Comparison of ENCODE assay signal across 8 cellular contexts in the genomic region with DNA sequence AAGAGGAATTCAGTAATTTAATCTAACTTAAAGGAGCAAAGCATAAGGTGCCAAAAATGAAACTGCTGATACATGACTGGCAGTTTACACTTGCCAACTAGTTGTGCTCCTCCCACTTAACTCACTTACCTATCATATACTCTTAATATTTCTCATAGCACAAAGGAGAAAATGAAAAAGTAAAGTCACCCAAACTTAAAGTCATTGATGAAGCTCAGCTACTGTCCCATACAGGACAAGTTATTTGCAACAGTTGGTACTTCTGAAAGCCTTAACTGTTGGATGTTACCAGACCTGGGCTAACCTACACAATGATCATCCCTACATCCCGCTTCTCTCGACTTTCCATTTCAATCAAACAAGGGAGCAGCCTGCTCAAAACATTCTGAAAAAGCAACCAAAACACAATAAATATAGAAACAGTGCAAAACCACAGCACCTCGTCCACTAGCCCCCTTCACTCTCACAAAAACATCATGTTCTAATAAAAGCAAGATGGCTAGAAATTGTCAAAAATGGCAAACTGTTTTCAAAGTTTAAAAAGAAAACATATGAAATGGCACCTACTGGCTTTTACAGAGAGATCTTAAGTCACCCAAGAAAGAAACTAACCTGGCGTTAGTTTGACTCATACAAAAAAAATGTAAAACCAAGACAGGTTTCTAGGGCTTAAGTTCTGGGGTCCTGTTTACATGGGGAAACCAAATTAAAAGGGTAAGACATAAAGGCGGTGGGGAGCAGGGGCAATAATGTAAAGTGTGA. TPM values are rescaled to one million over a fixed set of nuclear protein-coding genes. Genes with fewer than 3 reads are reported as not detected.
A peak's percentile ranks its signal among the peaks of the same experiment; 100 is the strongest.
DNase-seq lines count a peak whose midpoint lies in the region; ATAC-seq, FAIRE-seq and TF ChIP-seq lines count a peak whose summit lies in the region.

No MANE protein-coding gene starts in this region.

- H3K4me3 ChIP-seq in GM12878: peak overlapping the region; percentile 95
- peak overlapping the region; percentile 90 to 91 for H3K4me3 ChIP-seq in left lung
- H3K4me3 ChIP-seq in thymus (ENCODE audit: low read length): peak overlapping the region; percentile 98

- peaks cover 63% of the 10 kb centered on the region for H3K79me2 ChIP-seq in GM12878 (ENCODE audit: control insufficient read depth, insufficient read depth, low read length)

- H3K9me3 ChIP-seq in GM12878 (replicated peaks; ENCODE audit: control insufficient read depth, insufficient read depth, low read length) (no peaks in the 10 kb centered on the region), left lung (no peaks in the 10 kb centered on the region), thymus (ENCODE audit: control insufficient read depth) (no peaks in the 10 kb centered on the region)

- no peak overlapping the region for H2AFZ ChIP-seq in GM12878 (ENCODE audit: control insufficient read depth, low read depth, low read length)

- FAIRE-seq in GM12878 (lab: Jason Lieb, UNC): peak; percentile 62

- H3K27me3 ChIP-seq in GM12878 (replicated peaks in 1 of 2; ENCODE audit: control insufficient read depth in 2 of 2, insufficient read depth in 2 of 2, low read length in 1 of 2): no peaks in the 10 kb centered on the region
- H3K27me3 ChIP-seq in left lung: no peaks in the 10 kb centered on the region
- no peaks in the 10 kb centered on the region for H3K27me3 ChIP-seq in thymus (ENCODE audit: control insufficient read depth, insufficient read depth)

- H3K4me2 ChIP-seq in GM12878 (ENCODE audit: control insufficient read depth, insufficient read depth): peak overlapping the region; percentile 87

- intact Hi-C loops in GM12878 (cut with micrococcal nuclease; ENCODE audit: unreplicated experiment) (no loop called here), left lung (cut with DNase I) (no loop called here)

- RAD21 ChIA-PET in GM12878 (lab: Charles Lee; ENCODE audit: unreplicated experiment): interaction anchor here (0.6 to 15.1 kb wide), 5 partner anchors 28 to 71 kb away, joined by 3 to 169 read pairs (median 3); no protein-coding TSS in a partner anchor

- POLR2A ChIA-PET in GM12878 (lab: Charles Lee): interaction anchor here (0.6 to 1.0 kb wide), 3 partner anchors 11 to 228 kb away, joined by 4 to 8 read pairs (median 5); no protein-coding TSS in a partner anchor

- H3K27ac ChIP-seq in GM12878 (ENCODE audit: control insufficient read depth, insufficient read depth) (peak overlapping the region; percentile 92), left lung (peak overlapping the region; percentile 99), thymus (ENCODE audit: low read depth) (peak overlapping the region; percentile 91)

- SMC1A ChIA-PET in GM12878 (lab: Charles Lee; ENCODE audit: uncharacterized antibody, unreplicated experiment): interaction anchor here (0.6 to 2.6 kb wide), 7 partner anchors 10 to 156 kb away, joined by 3 to 11 read pairs (median 4); no protein-coding TSS in a partner anchor

- 0% methylated on average over 5 of the region's 5 CpGs for WGBS in GM12878 (ENCODE audit: insufficient coverage, insufficient replicate concordance, low lambda C conversion rate, missing lambda C conversion rate)
- WGBS in thymus: 3% methylated on average over 5 of the region's 5 CpGs

- TF ChIP-seq CTCF in GM12878 (IDR thresholded peaks at IDR 0.05 in 2 of 3, conservative IDR thresholded peaks at IDR 0.05 in 1 of 3; ENCODE audit: control insufficient read depth in 2 of 3, extremely low read depth in 1 of 3, insufficient read depth in 1 of 3, low read depth in 3 of 3, low read length in 3 of 3) (no peak), left lung (IDR thresholded peaks at IDR 0.05) (no peak)

- H3K36me3 ChIP-seq in GM12878 (ENCODE audit: control insufficient read depth in 2 of 2, insufficient read depth in 2 of 2, low read length in 1 of 2) (peaks cover 2 to 11% of the 10 kb centered on the region in 2 experiments; a peak in 3 of 4 replicates), left lung (peaks cover 0 to 20% of the 10 kb centered on the region in 2 donors), thymus (ENCODE audit: control insufficient read depth, insufficient read depth) (no peaks in the 10 kb centered on the region)

- CTCF ChIA-PET in GM12878 (lab: Yijun Ruan, JAX): interaction anchor here (0.7 to 8.0 kb wide), 3 partner anchors 10 to 46 kb away, joined by 3 to 105 read pairs (median 28); no protein-coding TSS in a partner anchor

- TF ChIP-seq RAD21 in GM12878 (IDR thresholded peaks at IDR 0.05; ENCODE audit: insufficient read depth, low read depth, low read length): no peak

- DNase-seq in G401 (ENCODE audit: low spot score): peak; percentile 28
- DNase-seq in LoVo (ENCODE audit: low spot score): peak; percentile 36
- DNase-seq in GM12878 (ENCODE audit: low read depth, low spot score): no peak
- DNase-seq in left lung: no peak
- no peak for DNase-seq in epidermal melanocyte (ENCODE audit: insufficient read length, low spot score)
- DNase-seq in DMS79 treated with DMSO at 0.1 percent for 48 hours (lab: John Stamatoyannopoulos, UW): no peak

- TF ChIP-seq EP300 in GM12878 (IDR thresholded peaks at IDR 0.05; ENCODE audit: borderline replicate concordance in 1 of 2, control insufficient read depth in 1 of 2, low read depth in 2 of 2, low read length in 2 of 2): no peak

- BruUV-seq in GM12878 (replicated peaks; lab: Mats Ljungman, UMichigan): no TSS peak

- in situ Hi-C loops in G401 (cut with HindIII; ENCODE audit: low sequenced_read_pairs): no loop called here
- in situ Hi-C loops in GM12878 (cut with MboI): no loop called here

- ATAC-seq in GM12878 (peak; percentile 40), left lung (peak; percentile 22), GM18498 (IDR thresholded peaks at IDR 0.05; ENCODE audit: unreplicated experiment) (no peak)

- no peaks in the 10 kb centered on the region for H4K20me1 ChIP-seq in GM12878 (ENCODE audit: control insufficient read depth, insufficient read depth)

- H3K4me1 ChIP-seq in GM12878 (ENCODE audit: control insufficient read depth, insufficient read depth, low read length): peaks cover 6% of the 10 kb centered on the region
- peaks cover 14 to 45% of the 10 kb centered on the region in 2 donors for H3K4me1 ChIP-seq in left lung
- peaks cover 6% of the 10 kb centered on the region for H3K4me1 ChIP-seq in thymus (ENCODE audit: control insufficient read depth, insufficient read depth, low read length)

- no peak for TF ChIP-seq POLR2A in GM12878 (IDR thresholded peaks at IDR 0.05; ENCODE audit: low read depth, low read length)

- peak overlapping the region; percentile 65 for H3K9ac ChIP-seq in GM12878 (ENCODE audit: control insufficient read depth, insufficient read depth, low read length)

TF ChIP-seq in GM12878, 131 proteins besides CTCF, POLR2A, EP300 and RAD21 (continues in another document):
- TF ChIP-seq MEF2A (IDR thresholded peaks at IDR 0.05; ENCODE audit: insufficient read depth, low read depth, low read length) (0 out of 2 replicates have a peak, but pooled peaks have one; percentile 8), RUNX3 (IDR thresholded peaks at IDR 0.05; ENCODE audit: low read length) (peak; percentile 54; the same call in 1 of the 2 replicates), ZBED1 (IDR thresholded peaks at IDR 0.05; ENCODE audit: borderline replicate concordance) (0 out of 2 replicates have a peak, but pooled peaks have one; percentile 14), FOXK2 (IDR thresholded peaks at IDR 0.05) (no peak), ZNF384 (IDR thresholded peaks at IDR 0.05; ENCODE audit: borderline replicate concordance, low read depth, low read length) (no peak), CHD1 (IDR thresholded peaks at IDR 0.05; ENCODE audit: low read depth, low read length) (0 out of 2 replicates have a peak, but pooled peaks have one; percentile 45), SIN3A (IDR thresholded peaks at IDR 0.05; ENCODE audit: low read depth, low read length) (0 out of 2 replicates have a peak, but pooled peaks have one; percentile 57)
- TF ChIP-seq, protein P1, sequence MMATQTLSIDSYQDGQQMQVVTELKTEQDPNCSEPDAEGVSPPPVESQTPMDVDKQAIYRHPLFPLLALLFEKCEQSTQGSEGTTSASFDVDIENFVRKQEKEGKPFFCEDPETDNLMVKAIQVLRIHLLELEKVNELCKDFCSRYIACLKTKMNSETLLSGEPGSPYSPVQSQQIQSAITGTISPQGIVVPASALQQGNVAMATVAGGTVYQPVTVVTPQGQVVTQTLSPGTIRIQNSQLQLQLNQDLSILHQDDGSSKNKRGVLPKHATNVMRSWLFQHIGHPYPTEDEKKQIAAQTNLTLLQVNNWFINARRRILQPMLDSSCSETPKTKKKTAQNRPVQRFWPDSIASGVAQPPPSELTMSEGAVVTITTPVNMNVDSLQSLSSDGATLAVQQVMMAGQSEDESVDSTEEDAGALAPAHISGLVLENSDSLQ (IDR thresholded peaks at IDR 0.05): peak; percentile 89
- TF ChIP-seq, protein P2, sequence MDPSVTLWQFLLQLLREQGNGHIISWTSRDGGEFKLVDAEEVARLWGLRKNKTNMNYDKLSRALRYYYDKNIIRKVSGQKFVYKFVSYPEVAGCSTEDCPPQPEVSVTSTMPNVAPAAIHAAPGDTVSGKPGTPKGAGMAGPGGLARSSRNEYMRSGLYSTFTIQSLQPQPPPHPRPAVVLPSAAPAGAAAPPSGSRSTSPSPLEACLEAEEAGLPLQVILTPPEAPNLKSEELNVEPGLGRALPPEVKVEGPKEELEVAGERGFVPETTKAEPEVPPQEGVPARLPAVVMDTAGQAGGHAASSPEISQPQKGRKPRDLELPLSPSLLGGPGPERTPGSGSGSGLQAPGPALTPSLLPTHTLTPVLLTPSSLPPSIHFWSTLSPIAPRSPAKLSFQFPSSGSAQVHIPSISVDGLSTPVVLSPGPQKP (IDR thresholded peaks at IDR 0.05; ENCODE audit: low read depth, low read length): no peak

RNA-seq across cellular contexts. Expression of a gene that starts 0.9 kb away (rescaled TPM):
- 9.5 and 14.8 TPM in 2 replicates for total RNA-seq in G401 (2014; rRNA removed; shearing (Covaris generic))
- total RNA-seq in GM12878 (2013; cell fraction: nucleolus; rRNA removed): 241 and 272 TPM in 2 replicates
- 29.3 and 38.7 TPM in 2 replicates for total RNA-seq in GM12878 (2014; rRNA removed)
- 47.9 and 49.7 TPM in 2 replicates for total RNA-seq in GM12878 (2014; rRNA removed; fragmentation: Illumina TruSeq; extraction: Trizol)
- total RNA-seq in GM12878 (2021): 47.5 and 49.5 TPM in 2 replicates
- polyA plus RNA-seq in GM12878 (2011; ENCODE audit: low read depth): 12.7 TPM
- 41.3 and 43.3 TPM in 2 replicates for polyA plus RNA-seq in GM12878 (2011; rRNA removed)
- 17.4 and 22.9 TPM in 2 replicates for polyA plus RNA-seq in GM12878 (2011; cell fraction: cytosol; rRNA removed)
- 28.9 and 29.1 TPM in 2 replicates for polyA plus RNA-seq in GM12878 (2011; cell fraction: nucleus; rRNA removed)
- polyA plus RNA-seq in GM12878 (2012): 12.0 and 16.6 TPM in 2 replicates
- 33.4 and 33.5 TPM in 2 replicates for polyA plus RNA-seq in GM12878 (2014; fragmentation: Illumina TruSeq; extraction: Trizol)
- polyA plus RNA-seq in GM12878 (2014; fragmentation: Nextera tagmentation; extraction: Ambion mirVana): 1 to 10 TPM; 5.4 to 6.7 TPM
- polyA plus RNA-seq in GM12878 (2014; rRNA removed): 13.3 and 13.7 TPM in 2 replicates
- 1 to 10 TPM; 4.6 to 4.7 TPM for polyA plus RNA-seq in GM12878 (2016; fragmentation: Nextera tagmentation; extraction: Ambion mirVana)
- 159 and 219 TPM in 2 replicates for polyA minus RNA-seq in GM12878 (2011; rRNA and poly(A)+ RNA removed)
- 36.9 and 43.6 TPM in 2 replicates for polyA minus RNA-seq in GM12878 (2011; cell fraction: cytosol; rRNA and poly(A)+ RNA removed)
- 68.2 and 98.2 TPM in 2 replicates for polyA minus RNA-seq in GM12878 (2011; cell fraction: nucleus; rRNA and poly(A)+ RNA removed)
- 10 to 100 TPM; 63.1 to 65.1 TPM for total RNA-seq in left lung
- 12.0 TPM for polyA plus RNA-seq in thymus

Comparison
In these comparisons a context has a peak if more than half of its experiments do, and no peak if none do; other contexts are left out.
1. DNase-seq: peak in G401 (single experiment) and LoVo (single experiment); none in GM12878 (single experiment), left lung (0 of 2), epidermal melanocyte (single experiment) and DMS79 treated with DMSO at 0.1 percent for 48 hours (single experiment).
2. Peak in every context shown above with its lines, with median percentiles within 50 percentile points of each other: H3K27ac ChIP-seq and H3K4me3 ChIP-seq.